Comparison of ENCODE assay signal across 8 cellular contexts in the genomic region with DNA sequence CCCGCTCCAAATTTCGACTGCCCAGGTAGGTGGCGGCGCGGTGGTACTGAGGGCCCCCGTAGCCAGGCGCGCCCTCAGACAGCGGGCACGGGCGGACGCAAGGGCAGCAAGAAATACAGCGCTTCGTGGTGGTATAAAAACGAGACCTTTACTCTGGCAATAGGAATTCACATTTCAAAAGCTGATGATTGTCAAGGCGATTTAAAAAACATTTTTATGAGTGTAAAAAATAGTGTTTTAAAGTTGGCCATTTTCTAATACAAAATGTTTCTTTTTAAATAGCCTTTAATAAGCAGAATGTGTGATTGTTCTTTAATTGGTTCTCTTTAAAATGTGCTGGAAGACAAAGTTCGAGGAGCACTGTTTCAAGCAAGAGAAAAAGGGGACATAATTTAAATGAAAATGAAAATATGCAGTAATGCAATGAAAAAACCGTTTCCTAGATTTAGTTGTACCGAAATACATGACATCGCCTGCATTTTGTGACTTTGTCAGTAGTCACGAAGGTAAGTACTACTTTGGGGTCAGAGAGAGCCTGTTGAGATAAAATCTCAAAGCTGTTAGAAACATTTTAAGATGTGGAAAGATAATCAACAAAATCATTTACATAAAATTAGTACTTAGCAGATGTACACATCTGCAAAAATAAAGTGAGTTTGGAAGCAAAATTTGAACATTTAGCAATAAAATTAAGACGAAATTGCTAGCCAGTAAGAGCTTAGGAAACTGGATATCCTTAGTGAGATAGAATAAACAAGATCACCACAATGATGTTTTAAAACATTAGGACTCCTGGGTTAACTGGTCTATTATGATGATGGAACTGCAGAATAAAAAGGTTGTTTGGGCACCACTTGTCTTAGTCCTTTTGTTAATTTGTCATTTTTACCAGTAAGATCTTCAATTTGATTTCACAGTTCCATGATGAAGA. TPM values are rescaled to one million over a fixed set of nuclear protein-coding genes. Genes with fewer than 3 reads are reported as not detected.
DNase-seq lines count a peak whose midpoint lies in the region; ATAC-seq and TF ChIP-seq lines count a peak whose summit lies in the region.

No MANE protein-coding gene starts in this region.

- no peaks in the 10 kb centered on the region for H3K36me3 ChIP-seq in left ventricle myocardium inferior
- peaks cover 0 to 8% of the 10 kb centered on the region in 2 donors for H3K36me3 ChIP-seq in gastroesophageal sphincter
- H3K36me3 ChIP-seq in skeletal muscle satellite cell (ENCODE audit: insufficient read depth, low read length), result peaks cover 15% of the 10 kb centered on the region

- H3K4me3 ChIP-seq in left ventricle myocardium inferior, result peak overlapping the region; percentile 84
- H3K4me3 ChIP-seq in gastroesophageal sphincter, result peak overlapping the region; percentile 76 to 85
- peak overlapping the region; percentile 97 for H3K4me3 ChIP-seq in skeletal muscle satellite cell (ENCODE audit: low read length)

- WGBS in gastroesophageal sphincter (ENCODE audit: low coverage in 1 of 2), 2 donors, result 5 to 17% methylated on average over 6 to 17 of the region's 22 CpGs

- no peak for TF ChIP-seq POLR2A in gastroesophageal sphincter (IDR thresholded peaks at IDR 0.05)

- no peak for TF ChIP-seq EP300 in gastroesophageal sphincter (IDR thresholded peaks at IDR 0.05)

- no peaks in the 10 kb centered on the region for H3K27me3 ChIP-seq in left ventricle myocardium inferior (ENCODE audit: low read depth)
- no peaks in the 10 kb centered on the region for H3K27me3 ChIP-seq in gastroesophageal sphincter
- no peaks in the 10 kb centered on the region for H3K27me3 ChIP-seq in skeletal muscle satellite cell (ENCODE audit: control insufficient read depth, insufficient read depth, low read length)

- ATAC-seq in left ventricle myocardium superior, result no peak
- ATAC-seq in gastroesophageal sphincter, result no peak
- ATAC-seq in HG03439 (IDR thresholded peaks at IDR 0.05; ENCODE audit: unreplicated experiment), result no peak
- no peak for ATAC-seq in GM21447 (IDR thresholded peaks at IDR 0.05; ENCODE audit: unreplicated experiment)

- intact Hi-C loops in left ventricle myocardium inferior (cut with micrococcal nuclease), result no loop called here
- intact Hi-C loops in left ventricle myocardium superior (cut with micrococcal nuclease), result no loop called here

- TF ChIP-seq CTCF in left ventricle myocardium inferior (IDR thresholded peaks at IDR 0.05; ENCODE audit: borderline replicate concordance), result no peak
- no peak for TF ChIP-seq CTCF in VCaP (conservative IDR thresholded peaks at IDR 0.05)
- no peak for TF ChIP-seq CTCF in gastroesophageal sphincter (IDR thresholded peaks at IDR 0.05)

- H3K9ac ChIP-seq in skeletal muscle satellite cell (ENCODE audit: low read depth, low read length), result peak overlapping the region; percentile 99

- H3K4me1 ChIP-seq in left ventricle myocardium inferior, result peaks cover 32% of the 10 kb centered on the region
- H3K4me1 ChIP-seq in gastroesophageal sphincter, result peaks cover 0 to 34% (median 7%) of the 10 kb centered on the region in 3 donors
- H3K4me1 ChIP-seq in skeletal muscle satellite cell (ENCODE audit: control insufficient read depth, insufficient read depth, low read length), result peaks cover 30% of the 10 kb centered on the region

- H3K4me2 ChIP-seq in skeletal muscle satellite cell (ENCODE audit: low read length), result peak overlapping the region; percentile 96

- H3K27ac ChIP-seq in left ventricle myocardium inferior (replicated peaks) (peak overlapping the region; percentile 95), VCaP (peak overlapping the region; percentile 82), gastroesophageal sphincter (peak overlapping the region; percentile 34 to 95 (median 91))

- H3K9me3 ChIP-seq in left ventricle myocardium inferior (replicated peaks) (no peaks in the 10 kb centered on the region), gastroesophageal sphincter (no peaks in the 10 kb centered on the region), skeletal muscle satellite cell (replicated peaks; ENCODE audit: low read length) (no peaks in the 10 kb centered on the region)

- no peak for DNase-seq in left ventricle myocardium inferior
- DNase-seq in left ventricle myocardium superior, result no peak
- no peak for DNase-seq in SW 1271 (lab: John Stamatoyannopoulos, UW)

RNA-seq across cellular contexts. Expression of a gene that starts 1.1 kb away (rescaled TPM):
- total RNA-seq in left ventricle myocardium inferior (20.7 TPM), left ventricle myocardium superior (19.5 TPM), gastroesophageal sphincter (10 to 100 TPM; 19.0 to 33.7 (median 30.4) TPM)
- 79.3 and 94.3 TPM in 2 replicates for total RNA-seq in skeletal muscle satellite cell (2012; rRNA removed)
